In the genomic region with DNA sequence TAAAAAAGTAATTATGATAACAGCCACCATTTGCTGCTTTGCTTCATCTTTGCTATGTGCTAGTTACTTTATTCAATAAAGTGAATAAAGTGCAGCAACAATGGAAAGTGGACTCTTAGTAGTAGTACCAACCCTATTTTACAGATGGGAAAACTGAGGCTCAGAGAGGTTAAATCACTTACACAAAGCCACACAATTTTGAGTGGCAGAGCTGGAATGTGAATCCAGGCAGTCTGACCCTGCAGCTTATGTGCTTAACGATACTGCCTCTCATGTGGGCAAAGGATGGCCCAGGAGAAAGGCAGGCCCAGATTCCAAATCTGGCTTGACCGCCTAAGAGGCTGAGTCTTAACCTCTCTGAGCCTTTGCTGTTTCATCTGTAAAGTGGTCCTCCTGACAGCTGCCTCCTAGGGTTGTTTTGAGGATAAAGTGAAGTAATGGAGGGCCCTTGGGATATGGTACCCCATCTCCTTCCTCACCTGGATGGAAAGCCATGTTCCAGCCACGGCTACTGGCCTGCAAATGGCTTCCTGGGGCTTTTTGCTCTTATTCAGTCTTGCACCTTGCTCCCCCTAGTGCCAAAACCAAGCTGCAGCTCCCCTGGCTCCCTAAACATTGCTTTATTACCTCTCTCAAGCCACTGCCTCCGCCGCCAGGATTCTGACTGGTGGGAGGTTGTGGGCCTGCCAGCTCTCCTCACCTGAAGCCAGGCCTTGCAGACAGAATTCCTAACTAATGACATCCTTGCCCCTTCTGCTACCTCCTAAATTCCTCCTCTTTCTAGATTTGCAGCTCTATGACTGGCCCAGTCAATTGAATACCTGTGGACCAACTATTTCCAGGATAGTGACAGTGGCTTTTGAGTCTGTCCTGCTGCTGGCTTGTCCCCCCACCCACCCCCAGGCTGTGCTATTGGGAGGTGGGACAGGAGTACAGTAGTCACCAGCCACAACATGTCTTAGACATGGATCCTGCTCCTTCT, we compare ENCODE assay signal across 9 cellular contexts.
DNase-seq lines count a peak whose midpoint lies in the region; ATAC-seq and TF ChIP-seq lines count a peak whose summit lies in the region.
"Had no signal": no experiment of that assay in that cellular context is flagged by ENCODE, and none has a peak within 500 bp of the region (broad histone marks: within the 10 kb centered on the region; RNA-seq: fewer than 3 reads in every experiment).

No MANE protein-coding gene starts in this region.

- peaks cover 0 to 4% (median 0%) of the 10 kb centered on the region in 7 donors for H3K27me3 ChIP-seq in heart right ventricle
- no peaks in the 10 kb centered on the region for H3K27me3 ChIP-seq in right lobe of liver

- no peaks in the 10 kb centered on the region for H3K4me1 Mint-ChIP-seq in MCF 10A (ENCODE audit: insufficient read depth, unreplicated experiment)

- CTCF ChIA-PET in MCF 10A (lab: Yijun Ruan, JAX): interaction anchor here (0.6 to 12.6 kb wide), 31 partner anchors 9 to 1034 kb away, joined by 3 to 150 read pairs (median 3); no protein-coding TSS in a partner anchor

- H3K9me3 Mint-ChIP-seq in MCF 10A (ENCODE audit: unreplicated experiment): no peaks in the 10 kb centered on the region
- H3K9me3 Mint-ChIP-seq: mesothelial cell of epicardium had no signal

- TF ChIP-seq CTCF in heart right ventricle (IDR thresholded peaks at IDR 0.05): peak in 7 of 9 donors; percentile 31 to 65 (median 46)
- TF ChIP-seq CTCF in VCaP (conservative IDR thresholded peaks at IDR 0.05): peak; percentile 89
- peak; percentile 74 for TF ChIP-seq CTCF in MCF 10A (IDR thresholded peaks at IDR 0.05; ENCODE audit: unreplicated experiment)
- TF ChIP-seq CTCF in right lobe of liver (IDR thresholded peaks at IDR 0.05): peak; percentile 62 to 75 (median 66)

- POLR2A ChIA-PET in MCF 10A (lab: Yijun Ruan, JAX): no interaction called here

- H3K9me3 ChIP-seq in heart right ventricle (no peaks in the 10 kb centered on the region), right lobe of liver (no peaks in the 10 kb centered on the region)

- no peaks in the 10 kb centered on the region for H3K27me3 Mint-ChIP-seq in MCF 10A (ENCODE audit: insufficient read depth, unreplicated experiment)

- no peak for TF ChIP-seq POLR2A in right lobe of liver (IDR thresholded peaks at IDR 0.05)

- ATAC-seq in heart right ventricle: no peak
- ATAC-seq in Right ventricle myocardium superior (ENCODE audit: poor library complexity): no peak
- peak; percentile 81 to 88 (median 87) for ATAC-seq in right lobe of liver

- DNase-seq in heart right ventricle: peak in 1 of 2 donors; percentile 17
- DNase-seq in Right ventricle myocardium superior: no peak
- DNase-seq in NCI-H1694 treated with DMSO at 0.1 percent for 48 hours (lab: John Stamatoyannopoulos, UW): peak; percentile 51
- peak; percentile 81 for DNase-seq in MCF 10A (ENCODE audit: unreplicated experiment)
- peak; percentile 56 to 73 (median 63) for DNase-seq in right lobe of liver
- DNase-seq in stimulated activated CD8-positive, alpha-beta memory T cell treated with anti-CD3 and anti-CD28 coated beads, Interleukin-7, amount 100 ng/mL, for 1 hour (ENCODE audit: low read depth in 2 of 2): peak; percentile 12 to 23
- DNase-seq in putamen (ENCODE audit: low spot score): no peak

- intact Hi-C loops in heart right ventricle (cut with DNase I): loop anchor here in 3 of 10 donors (5.0 to 10.0 kb wide), 3 partner anchors 202 to 270 kb away; no protein-coding TSS in a partner anchor
- intact Hi-C loops in Right ventricle myocardium superior (cut with DNase I): loop anchor here (10.0 kb wide), 1 partner anchor 202 kb away; no protein-coding TSS in a partner anchor
- intact Hi-C loops in MCF 10A (cut with micrococcal nuclease): loop anchor here (1.0 to 5.0 kb wide), 4 partner anchors 84 to 270 kb away; a partner anchor contains a TSS
- intact Hi-C loops in right lobe of liver (cut with DNase I): loop anchor here (5.0 to 10.0 kb wide), 2 partner anchors 202 to 270 kb away; no protein-coding TSS in a partner anchor

- H3K36me3 Mint-ChIP-seq in MCF 10A (ENCODE audit: insufficient read depth, unreplicated experiment): no peaks in the 10 kb centered on the region
- H3K36me3 Mint-ChIP-seq: mesothelial cell of epicardium had no signal

- H3K4me1 ChIP-seq in heart right ventricle (peaks cover 0 to 11% (median 0%) of the 10 kb centered on the region in 9 donors), right lobe of liver (no peaks in the 10 kb centered on the region)

- 71 to 79% methylated on average over 5 of the region's 5 CpGs for WGBS in heart right ventricle, 2 donors
- 50% methylated on average over 4 of the region's 5 CpGs for WGBS in right lobe of liver (ENCODE audit: insufficient coverage, low coverage, low lambda C conversion rate, missing lambda C conversion rate)

- no TSS peak for BruUV-seq in MCF 10A (replicated peaks; lab: Mats Ljungman, UMichigan)

- H3K4me3 ChIP-seq in heart right ventricle (no peak overlapping the region), right lobe of liver (no peak overlapping the region)

- no peak overlapping the region for H3K27ac Mint-ChIP-seq in MCF 10A (ENCODE audit: low read depth, unreplicated experiment)
- H3K27ac Mint-ChIP-seq: mesothelial cell of epicardium had no signal

- no peaks in the 10 kb centered on the region for H3K36me3 ChIP-seq in heart right ventricle
- no peaks in the 10 kb centered on the region for H3K36me3 ChIP-seq in right lobe of liver

- H3K27ac ChIP-seq in heart right ventricle (no peak overlapping the region), VCaP (no peak overlapping the region), right lobe of liver (no peak overlapping the region)

- H3K4me3 Mint-ChIP-seq in MCF 10A (ENCODE audit: unreplicated experiment): no peak overlapping the region
- H3K4me3 Mint-ChIP-seq: mesothelial cell of epicardium had no signal

Comparison
In these comparisons a context has a peak if more than half of its experiments do, and no peak if none do; other contexts are left out.
1. ATAC-seq: peak in right lobe of liver (4 of 4); none in heart right ventricle (0 of 8) and Right ventricle myocardium superior (single experiment).
2. DNase-seq: peak in NCI-H1694 treated with DMSO at 0.1 percent for 48 hours (single experiment), MCF 10A (single experiment), right lobe of liver (3 of 3) and stimulated activated CD8-positive, alpha-beta memory T cell treated with anti-CD3 and anti-CD28 coated beads, Interleukin-7, amount 100 ng/mL, for 1 hour (2 of 2); none in Right ventricle myocardium superior (single experiment) and putamen (single experiment).
3. Peak in every context shown above with its lines, with median percentiles within 50 percentile points of each other: CTCF ChIP-seq.